20 cellular contexts compared by ENCODE assay signal in the genomic region with DNA sequence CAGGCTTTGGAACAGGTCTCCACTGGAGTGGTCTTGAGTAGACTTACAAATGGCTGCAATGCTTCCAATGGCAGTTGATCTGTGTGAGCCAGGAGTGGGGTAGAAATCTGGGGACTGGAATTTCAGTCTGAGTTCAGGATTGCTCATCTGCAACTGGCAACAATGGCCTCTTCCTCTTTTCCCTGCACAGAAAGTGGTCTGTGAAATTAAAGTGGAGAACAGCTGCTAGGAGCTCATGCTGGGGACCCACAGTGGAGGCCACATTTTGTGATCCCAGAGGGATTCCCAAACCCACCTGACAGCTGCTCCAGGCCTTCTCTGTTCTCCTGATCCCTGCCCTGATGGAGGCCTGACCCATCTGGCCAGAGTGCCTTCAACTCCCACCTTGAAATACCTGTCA. TPM values are rescaled to one million over a fixed set of nuclear protein-coding genes. Genes with fewer than 3 reads are reported as not detected.
DNase-seq lines count a peak whose midpoint lies in the region; ATAC-seq, FAIRE-seq and TF ChIP-seq lines count a peak whose summit lies in the region.
"Had no signal": no experiment of that assay in that cellular context is flagged by ENCODE, and none has a peak within 500 bp of the region (broad histone marks: within the 10 kb centered on the region; RNA-seq: fewer than 3 reads in every experiment).

No MANE protein-coding gene starts in this region.

- no peak for TF ChIP-seq CTCF in GM12878 (IDR thresholded peaks at IDR 0.05 in 2 of 3, conservative IDR thresholded peaks at IDR 0.05 in 1 of 3; ENCODE audit: control insufficient read depth in 2 of 3, extremely low read depth in 1 of 3, insufficient read depth in 1 of 3, low read depth in 3 of 3, low read length in 3 of 3)

- CTCF ChIA-PET in GM12878 (lab: Yijun Ruan, JAX) = no interaction called here

- in situ Hi-C loops in GM12878 (cut with MboI) = no loop called here

- ATAC-seq in GM12878 = no peak
- no peak for ATAC-seq in HG02973 (IDR thresholded peaks at IDR 0.05; ENCODE audit: unreplicated experiment)
- no peak for ATAC-seq in HG02970 (IDR thresholded peaks at IDR 0.05; ENCODE audit: low FRiP score, unreplicated experiment)

- no peak for TF ChIP-seq EP300 in GM12878 (IDR thresholded peaks at IDR 0.05; ENCODE audit: borderline replicate concordance in 1 of 2, control insufficient read depth in 1 of 2, low read depth in 2 of 2, low read length in 2 of 2)

- no peak overlapping the region for H3K27ac ChIP-seq in GM12878 (ENCODE audit: control insufficient read depth, insufficient read depth)
- H3K27ac ChIP-seq in temporal lobe (ENCODE audit: low read depth, low read length) = peak overlapping the region; percentile 44
- H3K27ac ChIP-seq: HL-60 had no signal

- no peaks in the 10 kb centered on the region for H3K27me3 ChIP-seq in GM12878 (replicated peaks in 1 of 2; ENCODE audit: control insufficient read depth in 2 of 2, insufficient read depth in 2 of 2, low read length in 1 of 2)

- TF ChIP-seq RAD21 in GM12878 (IDR thresholded peaks at IDR 0.05; ENCODE audit: insufficient read depth, low read depth, low read length) = no peak

- no peak for TF ChIP-seq POLR2A in GM12878 (IDR thresholded peaks at IDR 0.05; ENCODE audit: low read depth, low read length)

- no peak overlapping the region for H2AFZ ChIP-seq in GM12878 (ENCODE audit: control insufficient read depth, low read depth, low read length)

- H3K4me1 ChIP-seq in GM12878 (ENCODE audit: control insufficient read depth, insufficient read depth, low read length) = no peaks in the 10 kb centered on the region

- RAD21 ChIA-PET in GM12878 (lab: Charles Lee; ENCODE audit: unreplicated experiment) = no interaction called here

- H3K36me3 ChIP-seq in GM12878 (ENCODE audit: control insufficient read depth in 2 of 2, insufficient read depth in 2 of 2, low read length in 1 of 2) = no peaks in the 10 kb centered on the region

- FAIRE-seq in GM12878 (lab: Jason Lieb, UNC) = no peak
- FAIRE-seq: D721Med, G401.6, GM18507, H54 had no signal

- no peak overlapping the region for H3K9ac ChIP-seq in GM12878 (ENCODE audit: control insufficient read depth, insufficient read depth, low read length)
- H3K9ac ChIP-seq: SK-N-SH had no signal

- H3K79me2 ChIP-seq in GM12878 (ENCODE audit: control insufficient read depth, insufficient read depth, low read length) = no peaks in the 10 kb centered on the region

- SMC1A ChIA-PET in GM12878 (lab: Charles Lee; ENCODE audit: uncharacterized antibody, unreplicated experiment) = no interaction called here

- no peak overlapping the region for H3K4me2 ChIP-seq in GM12878 (ENCODE audit: control insufficient read depth, insufficient read depth)
- H3K4me2 ChIP-seq: SK-N-SH had no signal

- intact Hi-C loops in GM12878 (cut with micrococcal nuclease; ENCODE audit: unreplicated experiment) = no loop called here

- no TSS peak for BruUV-seq in GM12878 (replicated peaks; lab: Mats Ljungman, UMichigan)

- POLR2A ChIA-PET in GM12878 (lab: Charles Lee) = no interaction called here

- H3K9me3 ChIP-seq in GM12878 (replicated peaks; ENCODE audit: control insufficient read depth, insufficient read depth, low read length) = no peaks in the 10 kb centered on the region
- H3K9me3 ChIP-seq: SK-N-SH had no signal

- DNase-seq in NCI-H1694 treated with DMSO at 0.1 percent for 48 hours (lab: John Stamatoyannopoulos, UW) (peak; percentile 8), NCI-H1694 (lab: John Stamatoyannopoulos, UW) (no peak), MV-4-11 (lab: John Stamatoyannopoulos, UW) (peak; percentile 27), GM12878 (ENCODE audit: low read depth, low spot score) (no peak)
- no peak for DNase-seq in activated CD8-positive, alpha-beta memory T cell treated with anti-CD3 and anti-CD28 coated beads, Interleukin-2, amount 50 U/mL, for 48 hours
- DNase-seq: CD8-positive, alpha-beta memory T cell; DND-41; NCI-H1092; NCI-H146; NCI-H748 treated with DMSO at 0.1 percent for 48 hours; SK-N-SH; T-helper 1 cell had no signal

- H3K4me3 ChIP-seq in GM12878 = no peak overlapping the region

- H4K20me1 ChIP-seq in GM12878 (ENCODE audit: control insufficient read depth, insufficient read depth) = no peaks in the 10 kb centered on the region

TF ChIP-seq in GM12878, 131 proteins besides CTCF, POLR2A, EP300 and RAD21:
- peak; percentile 35; the same call in 1 of the 2 replicates for TF ChIP-seq SPI1 (IDR thresholded peaks at IDR 0.05; ENCODE audit: borderline replicate concordance, insufficient read depth, low read depth, low read length)
- TF ChIP-seq MEF2B (IDR thresholded peaks at IDR 0.05; ENCODE audit: partially characterized antibody, poor library complexity, severe bottlenecking) = no peak
- no peak for TF ChIP-seq SP1 (IDR thresholded peaks at IDR 0.05; ENCODE audit: low read depth, low read length)

RNA-seq across cellular contexts. Expression of a gene that starts 49.6 kb away (rescaled TPM):
- total RNA-seq in GM12878 (2013; cell fraction: nucleolus; rRNA removed) = not detected in 2 replicates
- total RNA-seq in GM12878 (2014; rRNA removed) (0.05 TPM in 1 of 2 replicates, not detected in the other), GM12878 (2014; rRNA removed; fragmentation: Illumina TruSeq; extraction: Trizol) (not detected in 2 replicates), GM12878 (2021) (0.43 and 0.44 TPM in 2 replicates), temporal lobe (3.9 TPM)
- polyA plus RNA-seq in GM12878 (2011; ENCODE audit: low read depth) = not detected
- polyA plus RNA-seq in GM12878 (2011; rRNA removed) (not detected in 2 replicates), GM12878 (2014; fragmentation: Illumina TruSeq; extraction: Trizol) (0.01 TPM in 1 of 2 replicates, not detected in the other), GM12878 (2014; fragmentation: Nextera tagmentation; extraction: Ambion mirVana) (under 1 TPM in 1 of 2 experiments, not detected in 1; 0.04 TPM), GM12878 (2014; rRNA removed) (not detected in 2 replicates), GM12878 (2016; fragmentation: Nextera tagmentation; extraction: Ambion mirVana) (under 1 TPM in 1 of 2 experiments, not detected in 1; 0.28 TPM)
- polyA plus RNA-seq in GM12878 (2011; cell fraction: cytosol; rRNA removed) = under 0.01 and 0.03 TPM in 2 replicates
- not detected in 2 replicates for polyA plus RNA-seq in GM12878 (2011; cell fraction: nucleus; rRNA removed)
- polyA plus RNA-seq in GM12878 (2012) = 0.19 and 0.51 TPM in 2 replicates
- polyA minus RNA-seq in GM12878 (2011; rRNA and poly(A)+ RNA removed) = not detected in 2 replicates
- not detected in 2 replicates for polyA minus RNA-seq in GM12878 (2011; cell fraction: cytosol; rRNA and poly(A)+ RNA removed)
- not detected in 2 replicates for polyA minus RNA-seq in GM12878 (2011; cell fraction: nucleus; rRNA and poly(A)+ RNA removed)
- total RNA-seq: CD8-positive, alpha-beta memory T cell had no signal
- polyA plus RNA-seq: CD8-positive, alpha-beta memory T cell had no signal

Comparison
In these comparisons a context has a peak if more than half of its experiments do, and no peak if none do; other contexts are left out.
1. DNase-seq: peak in NCI-H1694 treated with DMSO at 0.1 percent for 48 hours (single experiment) and MV-4-11 (single experiment); none in NCI-H1694 (single experiment), GM12878 (single experiment) and activated CD8-positive, alpha-beta memory T cell treated with anti-CD3 and anti-CD28 coated beads, Interleukin-2, amount 50 U/mL, for 48 hours (single experiment).